In genomic region chr6:89385156-89385667, GRCh38 we compare ENCODE assay signal across 9 cellular contexts. TPM values are rescaled to one million over a fixed set of nuclear protein-coding genes. Genes with fewer than 3 reads are reported as not detected.
DNase-seq lines count a peak whose midpoint lies in the region; ATAC-seq and TF ChIP-seq lines count a peak whose summit lies in the region.
"Had no signal": no experiment of that assay in that cellular context is flagged by ENCODE, and none has a peak within 500 bp of the region (broad histone marks: within the 10 kb centered on the region; RNA-seq: fewer than 3 reads in every experiment).

No MANE protein-coding gene starts in this region.

- H3K27me3 ChIP-seq in H7 (ENCODE audit: control insufficient read depth, insufficient read depth, low read length) = no peaks in the 10 kb centered on the region

- H3K4me3 ChIP-seq in fibroblast of mammary gland (ENCODE audit: control insufficient read depth, low read depth, low read length) = no peak overlapping the region
- no peak overlapping the region for H3K4me3 ChIP-seq in H7 (ENCODE audit: insufficient read depth, low read depth, low read length)
- no peak overlapping the region for H3K4me3 ChIP-seq in coronary artery

- peak; percentile 47 for ATAC-seq in GM21825 (IDR thresholded peaks at IDR 0.05; ENCODE audit: unreplicated experiment)

- peak; percentile 84 for DNase-seq in DMS53 (lab: John Stamatoyannopoulos, UW)
- DNase-seq in NCI-H2081 (lab: John Stamatoyannopoulos, UW) = peak; percentile 57 to 73
- DNase-seq in fibroblast of mammary gland (ENCODE audit: low read depth) = peak; percentile 55
- DNase-seq in stimulated activated CD4-positive, alpha-beta T cell treated with anti-CD3 and anti-CD28 coated beads, Interleukin-2, amount 100 ng/mL, for 24 hours = no peak
- DNase-seq in H7 = no peak
- no peak for DNase-seq in coronary artery (ENCODE audit: low spot score)
- no peak for DNase-seq in NCI-H2227 (lab: John Stamatoyannopoulos, UW; ENCODE audit: unreplicated experiment)
- DNase-seq: NCI-H2227 treated with DMSO at 0.1 percent for 48 hours had no signal

- H3K36me3 ChIP-seq in H7 (replicated peaks; ENCODE audit: control insufficient read depth, insufficient read depth, low read length) = no peaks in the 10 kb centered on the region

- TF ChIP-seq CTCF in fibroblast of mammary gland (conservative IDR thresholded peaks at IDR 0.05; ENCODE audit: control insufficient read depth, insufficient read depth, low read depth, low read length) (no peak), coronary artery (IDR thresholded peaks at IDR 0.05) (no peak)

- H3K27ac ChIP-seq in coronary artery = no peak overlapping the region

RNA-seq across cellular contexts. Expression of gene RRAGD, which starts 26.9 kb away (rescaled TPM):
- total RNA-seq in H7 (2014; rRNA removed; shearing (Covaris generic)) = 16.0 and 19.8 TPM in 2 replicates

RNA-seq across cellular contexts. Expression of gene UBE2J1, which starts 32.7 kb away (rescaled TPM):
- total RNA-seq in H7 (2014; rRNA removed; shearing (Covaris generic)) = 11.8 and 12.2 TPM in 2 replicates

RNA-seq across cellular contexts. Expression of gene ANKRD6, which starts 47.7 kb away (rescaled TPM):
- total RNA-seq in H7 (2014; rRNA removed; shearing (Covaris generic)) = 6.2 and 10.5 TPM in 2 replicates

Comparison
In these comparisons a context has a peak if more than half of its experiments do, and no peak if none do; other contexts are left out.
1. DNase-seq: peak in DMS53 (single experiment), NCI-H2081 (2 of 2) and fibroblast of mammary gland (single experiment); none in stimulated activated CD4-positive, alpha-beta T cell treated with anti-CD3 and anti-CD28 coated beads, Interleukin-2, amount 100 ng/mL, for 24 hours (0 of 2), H7 (single experiment), coronary artery (single experiment) and NCI-H2227 (single experiment).